ENCODE assay signal across 23 cellular contexts in the genomic region with DNA sequence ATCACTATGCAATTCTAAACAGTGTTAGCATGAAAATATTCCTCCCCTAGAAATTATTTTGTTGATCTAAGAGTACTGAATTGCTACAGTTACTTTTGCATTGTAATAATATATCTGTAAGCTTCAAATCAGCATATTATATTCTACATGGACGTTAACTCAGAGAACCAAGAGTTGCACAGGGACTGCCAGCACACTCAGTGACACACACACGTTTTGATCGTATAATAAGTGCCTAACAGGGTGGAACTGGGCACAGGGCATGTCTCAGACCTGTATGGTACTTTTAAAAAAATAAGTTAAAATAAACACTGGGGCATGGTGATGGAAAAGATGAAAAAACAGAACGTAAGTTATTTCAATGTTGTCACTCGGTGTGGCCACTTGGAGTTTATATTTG.
"Had no signal": no experiment of that assay in that cellular context is flagged by ENCODE, and none has a peak within 500 bp of the region (broad histone marks: within the 10 kb centered on the region; RNA-seq: fewer than 3 reads in every experiment).

No MANE protein-coding gene starts in this region.

- H3K27me3 ChIP-seq: ascending aorta, foreskin keratinocyte, left lung, tibial artery, uterus had no signal

- H3K27ac Mint-ChIP-seq: activated naive CD4-positive, alpha-beta T cell treated with anti-CD3 and anti-CD28 coated beads for 36 hours; activated naive CD8-positive, alpha-beta T cell treated with anti-CD3 and anti-CD28 coated beads, Interleukin-2, amount 50 U/mL, for 24 hours; activated T-helper 2 cell treated with anti-CD3 and anti-CD28 coated beads, Interferon-gamma antibody, Interleukin-2, Interleukin-4, amounts not matched to agents 10 μg/mL and 5 μg/mL and 100 μg/mL, durations not matched to agents 14 hours and 24 hours and 36 hours; dendritic cell treated with granulocyte-macrophage colony-stimulating factor and Interleukin-4, amounts not matched to agents 40 ng/mL and 50 ng/mL, for 4 days; memory B cell; naive thymus-derived CD4-positive, alpha-beta T cell; stimulated activated memory B cell treated with anti-CD40 and anti-IgM and Interleukin-4, amounts not matched to agents 10 μg/mL and 1 μg/mL and 100 μg/mL, for 72 hours had no signal

- H3K4me1 Mint-ChIP-seq: memory B cell; stimulated activated memory B cell treated with anti-CD40 and anti-IgM and Interleukin-4, amounts not matched to agents 10 μg/mL and 1 μg/mL and 100 μg/mL, for 72 hours had no signal

- H3K9me3 Mint-ChIP-seq: activated naive CD4-positive, alpha-beta T cell treated with anti-CD3 and anti-CD28 coated beads for 36 hours; activated naive CD8-positive, alpha-beta T cell treated with anti-CD3 and anti-CD28 coated beads, Interleukin-2, amount 50 U/mL, for 24 hours; dendritic cell treated with granulocyte-macrophage colony-stimulating factor and Interleukin-4, amounts not matched to agents 40 ng/mL and 50 ng/mL, for 4 days had no signal

- H3K36me3 ChIP-seq: ascending aorta, left lung, tibial artery, uterus had no signal

- DNase-seq: activated naive CD4-positive, alpha-beta T cell treated with anti-CD3 and anti-CD28 coated beads for 36 hours; activated naive CD8-positive, alpha-beta T cell treated with anti-CD3 and anti-CD28 coated beads, Interleukin-2, amount 50 U/mL, for 24 hours; activated T-cell treated with anti-CD3 and anti-CD28 coated beads for 4 hours; effector memory CD4-positive, alpha-beta T cell; foreskin keratinocyte; glutamatergic neuron; hypothalamus; kidney; left lung; mucosa of descending colon; naive thymus-derived CD4-positive, alpha-beta T cell; posterior cingulate gyrus; retina; stimulated activated CD4-positive, alpha-beta T cell treated with anti-CD3 and anti-CD28 coated beads, Interleukin-2, amount 100 ng/mL, for 48 hours; tibial artery; uterus had no signal

- ATAC-seq: activated CD4-positive, CD25-positive, alpha-beta regulatory T cell treated with anti-CD3 and anti-CD28 coated beads, Interleukin-2, amount 50 U/mL, for 24 hours; activated naive CD8-positive, alpha-beta T cell treated with anti-CD3 and anti-CD28 coated beads, Interleukin-2, amount 50 U/mL, for 24 hours; foreskin keratinocyte; left lung; mucosa of descending colon; naive thymus-derived CD4-positive, alpha-beta T cell; stimulated activated memory B cell treated with anti-CD40 and anti-IgM and Interleukin-4, amounts not matched to agents 10 μg/mL and 1 μg/mL and 100 μg/mL, for 72 hours had no signal

- H3K4me3 Mint-ChIP-seq: activated naive CD4-positive, alpha-beta T cell treated with anti-CD3 and anti-CD28 coated beads for 36 hours; activated naive CD8-positive, alpha-beta T cell treated with anti-CD3 and anti-CD28 coated beads, Interleukin-2, amount 50 U/mL, for 24 hours; dendritic cell treated with granulocyte-macrophage colony-stimulating factor and Interleukin-4, amounts not matched to agents 40 ng/mL and 50 ng/mL, for 4 days; memory B cell; naive thymus-derived CD4-positive, alpha-beta T cell; stimulated activated memory B cell treated with anti-CD40 and anti-IgM and Interleukin-4, amounts not matched to agents 10 μg/mL and 1 μg/mL and 100 μg/mL, for 72 hours had no signal

- H3K27ac ChIP-seq: ascending aorta, foreskin keratinocyte, left lung, tibial artery, uterus had no signal

- H3K36me3 Mint-ChIP-seq: memory B cell; naive thymus-derived CD4-positive, alpha-beta T cell; stimulated activated memory B cell treated with anti-CD40 and anti-IgM and Interleukin-4, amounts not matched to agents 10 μg/mL and 1 μg/mL and 100 μg/mL, for 72 hours had no signal

- H3K4me3 ChIP-seq: ascending aorta, left lung, mucosa of descending colon, tibial artery, uterus had no signal

- FAIRE-seq: bronchial epithelial cell, kidney had no signal

- H3K4me1 ChIP-seq: ascending aorta, foreskin keratinocyte, left lung, tibial artery, uterus had no signal

- H3K9me3 ChIP-seq: ascending aorta, left lung, mucosa of descending colon, tibial artery, uterus had no signal

- H3K27me3 Mint-ChIP-seq: dendritic cell treated with granulocyte-macrophage colony-stimulating factor and Interleukin-4, amounts not matched to agents 40 ng/mL and 50 ng/mL, for 4 days had no signal
